Comparison of ENCODE assay signal across 19 cellular contexts in the genomic region with DNA sequence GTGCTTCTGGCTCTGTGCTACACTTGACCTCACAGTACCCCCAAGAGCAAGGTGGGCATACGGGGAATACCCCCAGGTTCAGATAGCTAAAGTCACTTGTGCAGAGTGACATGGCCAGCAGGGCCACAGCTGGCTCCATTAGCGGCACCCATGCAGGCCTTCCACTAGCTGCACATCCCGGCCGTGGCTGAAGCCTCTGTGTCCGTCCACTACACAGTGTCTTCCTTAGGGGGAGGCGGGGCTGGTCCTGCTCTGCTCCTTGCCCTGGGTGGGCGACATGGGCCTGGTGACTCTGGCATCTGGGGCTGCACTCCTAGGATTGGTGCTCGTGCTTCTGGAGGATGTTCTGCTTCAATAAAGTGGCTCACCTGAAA.
DNase-seq lines count a peak whose midpoint lies in the region; ATAC-seq, FAIRE-seq and TF ChIP-seq lines count a peak whose summit lies in the region.
"Had no signal": no experiment of that assay in that cellular context is flagged by ENCODE, and none has a peak within 500 bp of the region (broad histone marks: within the 10 kb centered on the region; RNA-seq: fewer than 3 reads in every experiment).

No MANE protein-coding gene starts in this region.

- H3K27ac ChIP-seq in IMR-90 (ENCODE audit: insufficient read depth, low read length), result no peak overlapping the region
- no peak overlapping the region for H3K27ac ChIP-seq in H1 (ENCODE audit: low read depth, low read length)
- H3K27ac ChIP-seq in OCI-LY7 (ENCODE audit: low read depth, low read length, poor library complexity, severe bottlenecking), result no peak overlapping the region
- no peak overlapping the region for H3K27ac ChIP-seq in GM23338 (ENCODE audit: low read depth)

- no peak for TF ChIP-seq CTCF in IMR-90 (conservative IDR thresholded peaks at IDR 0.05; ENCODE audit: low read depth, low read length)
- TF ChIP-seq CTCF in H1 (IDR thresholded peaks at IDR 0.05; ENCODE audit: control extremely low read depth in 1 of 3, insufficient read depth in 1 of 3, low read depth in 1 of 3, low read length in 3 of 3), result no peak
- TF ChIP-seq CTCF in progenitor cell of endocrine pancreas (IDR thresholded peaks at IDR 0.05; ENCODE audit: unreplicated experiment), result no peak
- no peak for TF ChIP-seq CTCF in OCI-LY7 (conservative IDR thresholded peaks at IDR 0.05; ENCODE audit: low read length)
- no peak for TF ChIP-seq CTCF in GM23338 (conservative IDR thresholded peaks at IDR 0.05; ENCODE audit: low read depth in 2 of 2)

- TF ChIP-seq POLR2A in IMR-90 (IDR thresholded peaks at IDR 0.05; ENCODE audit: low read depth, low read length) (no peak), H1 (IDR thresholded peaks at IDR 0.05; ENCODE audit: control extremely low read depth in 1 of 2, low read depth in 2 of 2, low read length in 2 of 2) (no peak)

- H3K4me2 ChIP-seq in IMR-90 (ENCODE audit: low read depth, low read length), result no peak overlapping the region
- H3K4me2 ChIP-seq in H1 (ENCODE audit: insufficient read depth in 1 of 2, low read depth in 2 of 2, low read length in 2 of 2), result no peak overlapping the region
- H3K4me2 ChIP-seq in OCI-LY7 (ENCODE audit: low read length), result no peak overlapping the region
- no peak overlapping the region for H3K4me2 ChIP-seq in GM23338

- H3K9ac ChIP-seq in IMR-90 (ENCODE audit: low read depth, low read length) (no peak overlapping the region), H1 (replicated peaks in 1 of 4; ENCODE audit: extremely low read depth in 1 of 4, low read depth in 3 of 4, low read length in 3 of 4) (no peak overlapping the region)

- peak overlapping the region; percentile 55 for H2AK9ac ChIP-seq in IMR-90 (replicated peaks; ENCODE audit: low read depth, low read length, poor library complexity)

- no peak overlapping the region for H4K5ac ChIP-seq in IMR-90 (ENCODE audit: low read depth, low read length)
- H4K5ac ChIP-seq in H1 (ENCODE audit: insufficient read length, low read depth, low read length), result no peak overlapping the region

- no peaks in the 10 kb centered on the region for H3F3A ChIP-seq in GM23338 (replicated peaks; ENCODE audit: low read depth)

- H2AK5ac ChIP-seq in IMR-90 (ENCODE audit: low read depth, low read length) (no peak overlapping the region), H1 (ENCODE audit: low read depth, low read length) (no peak overlapping the region)

- DNase-seq in IMR-90 (no peak), H1 (ENCODE audit: low read depth in 1 of 2, low spot score in 2 of 2) (no peak), progenitor cell of endocrine pancreas (ENCODE audit: low spot score, unreplicated experiment) (no peak), OCI-LY7 (ENCODE audit: low spot score) (no peak), GM23338 (ENCODE audit: low spot score) (no peak)
- DNase-seq in activated CD4-positive, alpha-beta T cell treated with anti-CD3 and anti-CD28 coated beads, Interleukin-2, amount 10 ng/mL, durations not matched to agents 24 days and 14 days, result no peak
- DNase-seq: C1 segment of cervical spinal cord; Calu3; CD4-positive, alpha-beta memory T cell; COR-L47; DMS53; DMS79 treated with DMSO at 0.1 percent for 48 hours; GF-D8; GOT3; HCEC 1CT had no signal

- no peak overlapping the region for H2BK5ac ChIP-seq in IMR-90 (ENCODE audit: low read depth, low read length, poor library complexity, severe bottlenecking)
- no peak overlapping the region for H2BK5ac ChIP-seq in H1 (ENCODE audit: low read depth, low read length)

- TF ChIP-seq RAD21 in IMR-90 (IDR thresholded peaks at IDR 0.05; ENCODE audit: low read length) (no peak), H1 (IDR thresholded peaks at IDR 0.05 in 1 of 2, conservative IDR thresholded peaks at IDR 0.05 in 1 of 2; ENCODE audit: low read depth in 2 of 2, low read length in 2 of 2) (no peak)

- H4K8ac ChIP-seq in IMR-90 (ENCODE audit: low read depth in 2 of 2, low read length in 2 of 2) (no peak overlapping the region), H1 (ENCODE audit: extremely low read depth, insufficient read depth, low read length) (peak overlapping the region; percentile 57; the same call in 1 of the 2 replicates)

- FAIRE-seq in H1 (lab: Jason Lieb, UNC), result no peak
- FAIRE-seq: A204.1, GM12891, GM18507 had no signal

- ATAC-seq in IMR-90 (ENCODE audit: low read depth) (no peak), GM23338 (no peak)

- no TSS peak for BruUV-seq in IMR-90 (replicated peaks; lab: Mats Ljungman, UMichigan)
- BruUV-seq in OCI-LY7 (replicated peaks; lab: Mats Ljungman, UMichigan), result no TSS peak

- H3K36me3 ChIP-seq in IMR-90 (ENCODE audit: control insufficient read depth, insufficient read depth, low read length), result no peaks in the 10 kb centered on the region
- H3K36me3 ChIP-seq in H1 (ENCODE audit: control insufficient read depth in 2 of 4, insufficient read depth in 4 of 4, low read length in 3 of 4), result no peaks in the 10 kb centered on the region
- no peaks in the 10 kb centered on the region for H3K36me3 ChIP-seq in OCI-LY7 (ENCODE audit: insufficient read depth, low read length)
- no peaks in the 10 kb centered on the region for H3K36me3 ChIP-seq in GM23338 (ENCODE audit: insufficient read depth)

- H4K20me1 ChIP-seq in IMR-90 (ENCODE audit: insufficient read depth, low read length) (no peaks in the 10 kb centered on the region), H1 (replicated peaks in 1 of 2; ENCODE audit: control insufficient read depth in 1 of 2, insufficient read depth in 2 of 2, low read length in 2 of 2) (no peaks in the 10 kb centered on the region), OCI-LY7 (ENCODE audit: insufficient read depth, low read length) (no peaks in the 10 kb centered on the region), GM23338 (replicated peaks; ENCODE audit: insufficient read depth) (no peaks in the 10 kb centered on the region; the same call in 1 of the 2 replicates)

- H3K27ac Mint-ChIP-seq in progenitor cell of endocrine pancreas (peak overlapping the region; percentile 10), GM23338 (no peak overlapping the region)
- no peak overlapping the region for H3K27ac Mint-ChIP-seq in activated CD4-positive, alpha-beta T cell treated with anti-CD3 and anti-CD28 coated beads, Interleukin-2, amount 10 ng/mL, durations not matched to agents 24 days and 14 days
- H3K27ac Mint-ChIP-seq: B cell; CD4-positive, alpha-beta memory T cell had no signal

- H3K79me2 ChIP-seq in H1 (ENCODE audit: control insufficient read depth in 1 of 2, insufficient read depth in 2 of 2, low read length in 2 of 2) (no peaks in the 10 kb centered on the region), OCI-LY7 (ENCODE audit: insufficient read depth, low read depth, low read length) (no peaks in the 10 kb centered on the region), GM23338 (replicated peaks; ENCODE audit: insufficient read depth) (no peaks in the 10 kb centered on the region)

- no peaks in the 10 kb centered on the region for H3K9me3 ChIP-seq in IMR-90 (ENCODE audit: control insufficient read depth, insufficient read depth, low read length)
- H3K9me3 ChIP-seq in H1 (ENCODE audit: insufficient read depth in 2 of 2, low read depth in 1 of 2, low read length in 1 of 2), result no peaks in the 10 kb centered on the region
- H3K9me3 ChIP-seq in OCI-LY7 (ENCODE audit: low read length), result no peaks in the 10 kb centered on the region

- H2BK15ac ChIP-seq in IMR-90 (ENCODE audit: low read depth, low read length) (no peak overlapping the region), H1 (ENCODE audit: low read length) (no peak overlapping the region)

- no peak overlapping the region for H3K14ac ChIP-seq in IMR-90 (replicated peaks; ENCODE audit: low read depth, low read length)
- H3K14ac ChIP-seq in H1 (ENCODE audit: insufficient read length), result no peak overlapping the region

- dilution Hi-C loops in IMR-90 (cut with HindIII; ENCODE audit: low sequenced_read_pairs, unreplicated experiment), result no loop called here

- in situ Hi-C loops in IMR-90 (cut with MboI; ENCODE audit: low sequenced_read_pairs), result no loop called here

- H3K4me1 Mint-ChIP-seq in progenitor cell of endocrine pancreas (ENCODE audit: low read depth) (no peaks in the 10 kb centered on the region), GM23338 (peaks cover 12% of the 10 kb centered on the region; the same call in 2 of the 3 replicates)
- no peaks in the 10 kb centered on the region for H3K4me1 Mint-ChIP-seq in activated CD4-positive, alpha-beta T cell treated with anti-CD3 and anti-CD28 coated beads, Interleukin-2, amount 10 ng/mL, durations not matched to agents 24 days and 14 days
- H3K4me1 Mint-ChIP-seq: B cell; CD4-positive, alpha-beta memory T cell had no signal

- TF ChIP-seq EP300 in H1 (IDR thresholded peaks at IDR 0.05; ENCODE audit: borderline replicate concordance in 1 of 2, low read depth in 2 of 2, low read length in 2 of 2), result no peak

- H3K9me3 Mint-ChIP-seq in progenitor cell of endocrine pancreas (ENCODE audit: low read depth) (no peaks in the 10 kb centered on the region), GM23338 (no peaks in the 10 kb centered on the region)
- H3K9me3 Mint-ChIP-seq in activated CD4-positive, alpha-beta T cell treated with anti-CD3 and anti-CD28 coated beads, Interleukin-2, amount 10 ng/mL, durations not matched to agents 24 days and 14 days, result no peaks in the 10 kb centered on the region
- H3K9me3 Mint-ChIP-seq: CD4-positive, alpha-beta memory T cell had no signal

- H2BK120ac ChIP-seq in IMR-90 (ENCODE audit: low read depth, low read length) (no peak overlapping the region), H1 (replicated peaks; ENCODE audit: low read depth, low read length) (no peak overlapping the region)

- H3K4ac ChIP-seq in IMR-90 (ENCODE audit: low read depth, low read length), result no peak overlapping the region
- no peak overlapping the region for H3K4ac ChIP-seq in H1 (replicated peaks; ENCODE audit: insufficient read length, low read depth, low read length)

- H3K36me3 Mint-ChIP-seq in progenitor cell of endocrine pancreas (ENCODE audit: insufficient read depth) (no peaks in the 10 kb centered on the region), GM23338 (ENCODE audit: low read depth) (no peaks in the 10 kb centered on the region)
- H3K36me3 Mint-ChIP-seq in activated CD4-positive, alpha-beta T cell treated with anti-CD3 and anti-CD28 coated beads, Interleukin-2, amount 10 ng/mL, durations not matched to agents 24 days and 14 days (ENCODE audit: low read depth), result no peaks in the 10 kb centered on the region
- H3K36me3 Mint-ChIP-seq: CD4-positive, alpha-beta memory T cell had no signal

- POLR2A ChIA-PET in IMR-90 (lab: Charles Lee; ENCODE audit: unreplicated experiment), result no interaction called here
- POLR2A ChIA-PET in H1 (lab: Charles Lee; ENCODE audit: partially characterized antibody), result interaction anchor here (1.4 kb wide), 1 partner anchor 15 kb away, joined by 4 read pairs; no protein-coding TSS in a partner anchor
- POLR2A ChIA-PET in OCI-LY7 (lab: Charles Lee), result no interaction called here

- H3K23ac ChIP-seq in IMR-90 (ENCODE audit: low read depth, low read length) (no peak overlapping the region), H1 (ENCODE audit: insufficient read length) (no peak overlapping the region)

- H2BK12ac ChIP-seq in H1 (ENCODE audit: low read depth, low read length), result no peak overlapping the region

- H2BK20ac ChIP-seq in IMR-90 (ENCODE audit: low read depth, low read length), result no peak overlapping the region
- H2BK20ac ChIP-seq in H1 (ENCODE audit: low read length), result no peak overlapping the region

- H3K27me3 ChIP-seq in IMR-90 (ENCODE audit: control insufficient read depth, insufficient read depth, low read length) (peaks cover 6% of the 10 kb centered on the region; the same call in 1 of the 2 replicates), H1 (replicated peaks in 1 of 4; ENCODE audit: control insufficient read depth in 3 of 4, extremely low read depth in 1 of 4, insufficient read depth in 3 of 4, low read length in 3 of 4) (no peaks in the 10 kb centered on the region), GM23338 (ENCODE audit: insufficient read depth) (no peaks in the 10 kb centered on the region)

- H3K18ac ChIP-seq in IMR-90 (ENCODE audit: low read depth, low read length) (no peak overlapping the region), H1 (ENCODE audit: extremely low read depth, low read length) (no peak overlapping the region)

- no peaks in the 10 kb centered on the region for H3K79me1 ChIP-seq in IMR-90 (ENCODE audit: low read depth in 1 of 2, low read length in 2 of 2)
- H3K79me1 ChIP-seq in H1 (ENCODE audit: low read depth, low read length), result no peaks in the 10 kb centered on the region

- H3K9me2 ChIP-seq in OCI-LY7 (ENCODE audit: insufficient read depth, low read length) (no peaks in the 10 kb centered on the region), GM23338 (ENCODE audit: insufficient read depth) (no peaks in the 10 kb centered on the region)

- H3K4me3 ChIP-seq in IMR-90 (ENCODE audit: insufficient read depth, low read depth, low read length) (no peak overlapping the region), H1 (ENCODE audit: extremely low read depth in 1 of 4, insufficient read depth in 2 of 4, low read depth in 3 of 4, low read length in 4 of 4) (no peak overlapping the region), OCI-LY7 (ENCODE audit: low read depth, low read length, poor library complexity, severe bottlenecking) (no peak overlapping the region), GM23338 (no peak overlapping the region)

- WGBS in IMR-90 (ENCODE audit: extremely low coverage in 2 of 2, insufficient read length in 1 of 2), 2 experiments, result 80% methylated on average over 1 of the region's 8 CpGs; no CpG with 5 or more reads in 1 of the 2 experiments
- WGBS in H1 (ENCODE audit: extremely low coverage in 1 of 2, insufficient coverage in 1 of 2, insufficient read length in 1 of 2, insufficient replicate concordance in 2 of 2, low coverage in 1 of 2, low lambda C conversion rate in 2 of 2, missing lambda C conversion rate in 1 of 2), 2 experiments, result 87% methylated on average over 8 of the region's 8 CpGs; no CpG with 5 or more reads in 1 of the 2 experiments

- no peaks in the 10 kb centered on the region for H3K9me1 ChIP-seq in IMR-90 (ENCODE audit: insufficient read depth, low read length)

- H3K4me3 Mint-ChIP-seq in progenitor cell of endocrine pancreas (ENCODE audit: low read depth), result no peak overlapping the region
- H3K4me3 Mint-ChIP-seq in GM23338, result no peak overlapping the region
- H3K4me3 Mint-ChIP-seq in activated CD4-positive, alpha-beta T cell treated with anti-CD3 and anti-CD28 coated beads, Interleukin-2, amount 10 ng/mL, durations not matched to agents 24 days and 14 days, result no peak overlapping the region
- H3K4me3 Mint-ChIP-seq: B cell; CD4-positive, alpha-beta memory T cell had no signal

- H3K56ac ChIP-seq in IMR-90 (ENCODE audit: extremely low read depth, insufficient read depth, low read length) (no peak overlapping the region), H1 (replicated peaks; ENCODE audit: insufficient read length, low read depth, low read length) (no peak overlapping the region)

- intact Hi-C loops in IMR-90 (cut with micrococcal nuclease), result no loop called here
- intact Hi-C loops in OCI-LY7 (cut with micrococcal nuclease; ENCODE audit: unreplicated experiment), result no loop called here
- intact Hi-C loops in activated CD4-positive, alpha-beta T cell treated with anti-CD3 and anti-CD28 coated beads, Interleukin-2, amount 10 ng/mL, durations not matched to agents 24 days and 14 days (cut with micrococcal nuclease), result no loop called here

- H4K91ac ChIP-seq in IMR-90 (ENCODE audit: insufficient read depth, low read depth, low read length), result no peak overlapping the region
- H4K91ac ChIP-seq in H1 (replicated peaks; ENCODE audit: insufficient read length, low read length), result no peak overlapping the region

- CTCF ChIA-PET in IMR-90 (lab: Yijun Ruan, JAX), result no interaction called here
- CTCF ChIA-PET in H1 (lab: Charles Lee; ENCODE audit: partially characterized antibody), result interaction anchor here (0.6 to 7.5 kb wide), 20 partner anchors 12 to 346 kb away, joined by 3 to 49 read pairs (median 4); no protein-coding TSS in a partner anchor
- CTCF ChIA-PET in OCI-LY7 (lab: Charles Lee; ENCODE audit: unreplicated experiment), result interaction anchor here (0.6 kb wide), 1 partner anchor 44 kb away, joined by 4 read pairs; no protein-coding TSS in a partner anchor

- H3K23me2 ChIP-seq in H1 (ENCODE audit: low read depth, low read length), result no peaks in the 10 kb centered on the region

- H3K4me1 ChIP-seq in IMR-90 (ENCODE audit: control insufficient read depth, insufficient read depth, low read length) (no peaks in the 10 kb centered on the region), H1 (replicated peaks in 1 of 4; ENCODE audit: control insufficient read depth in 3 of 4, insufficient read depth in 4 of 4, low read length in 3 of 4) (peaks cover 0 to 4% (median 0%) of the 10 kb centered on the region in 4 experiments; a peak in 1 of 7 replicates), OCI-LY7 (ENCODE audit: insufficient read depth, low read length, poor library complexity, severe bottlenecking) (peaks cover under 1% of the 10 kb centered on the region), GM23338 (ENCODE audit: insufficient read depth) (peaks cover 4% of the 10 kb centered on the region; the same call in 1 of the 2 replicates)

- H3K27me3 Mint-ChIP-seq in progenitor cell of endocrine pancreas (peaks cover 2% of the 10 kb centered on the region), GM23338 (ENCODE audit: insufficient read depth, low read depth, poor library complexity) (peaks cover 14% of the 10 kb centered on the region)
- H3K27me3 Mint-ChIP-seq in activated CD4-positive, alpha-beta T cell treated with anti-CD3 and anti-CD28 coated beads, Interleukin-2, amount 10 ng/mL, durations not matched to agents 24 days and 14 days, result peaks cover 2% of the 10 kb centered on the region
- H3K27me3 Mint-ChIP-seq: B cell; CD4-positive, alpha-beta memory T cell had no signal

- H2AFZ ChIP-seq in IMR-90 (replicated peaks; ENCODE audit: low read length, poor library complexity), result peak overlapping the region; percentile 14
- no peak overlapping the region for H2AFZ ChIP-seq in H1 (ENCODE audit: low read length)
- no peak overlapping the region for H2AFZ ChIP-seq in OCI-LY7 (ENCODE audit: low read length)
- H2AFZ ChIP-seq in GM23338, result no peak overlapping the region
